Comparison of ENCODE assay signal across 24 cellular contexts in the genomic region with DNA sequence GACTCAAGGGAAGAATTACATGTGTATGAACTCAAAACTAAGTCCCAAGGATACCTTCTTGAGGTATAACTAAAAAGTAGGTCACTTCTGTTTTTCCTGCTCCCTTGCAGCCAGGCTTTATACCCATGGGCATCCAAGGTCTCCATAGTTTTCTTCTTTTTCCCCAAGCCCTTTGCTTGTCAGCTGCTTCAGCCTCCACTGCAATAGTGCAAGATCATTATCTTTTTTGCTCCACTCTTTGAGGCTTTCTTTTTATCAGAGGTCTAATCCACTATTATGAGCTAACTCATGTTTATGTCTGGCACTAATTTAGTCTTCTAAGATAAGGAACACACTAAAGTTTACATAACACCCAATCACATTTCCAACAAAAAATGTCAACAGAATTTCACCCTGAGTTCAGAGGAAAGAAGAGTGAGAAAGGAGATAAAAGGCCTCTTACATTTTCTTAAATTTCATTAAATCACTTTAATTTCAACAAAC.
DNase-seq lines count a peak whose midpoint lies in the region; ATAC-seq and TF ChIP-seq lines count a peak whose summit lies in the region.
"Had no signal": no experiment of that assay in that cellular context is flagged by ENCODE, and none has a peak within 500 bp of the region (broad histone marks: within the 10 kb centered on the region; RNA-seq: fewer than 3 reads in every experiment).

No MANE protein-coding gene starts in this region.

- no peaks in the 10 kb centered on the region for H3K36me3 Mint-ChIP-seq in endodermal cell (ENCODE audit: low read depth)
- H3K36me3 Mint-ChIP-seq: CD14-positive monocyte; CD4-positive, alpha-beta memory T cell; CD4-positive, CD25-positive, alpha-beta regulatory T cell; CD8-positive, alpha-beta memory T cell had no signal

- no peak overlapping the region for H2BK5ac ChIP-seq in mesendoderm (ENCODE audit: low read length)

- no peak overlapping the region for H3K18ac ChIP-seq in mesendoderm (ENCODE audit: low read length)

- H3K27me3 Mint-ChIP-seq in endodermal cell (ENCODE audit: insufficient read depth), result no peaks in the 10 kb centered on the region
- H3K27me3 Mint-ChIP-seq: CD4-positive, alpha-beta memory T cell; CD4-positive, CD25-positive, alpha-beta regulatory T cell had no signal

- no peaks in the 10 kb centered on the region for H3K9me3 Mint-ChIP-seq in endodermal cell

- H3K9me3 ChIP-seq in endodermal cell (ENCODE audit: control insufficient read depth, low read length), result no peaks in the 10 kb centered on the region
- H3K9me3 ChIP-seq: BE2C, BLaER1 had no signal

- no peak overlapping the region for H3K23ac ChIP-seq in mesendoderm (ENCODE audit: low read length)

- H3K9ac ChIP-seq in endodermal cell (ENCODE audit: extremely low read depth, low read length, poor library complexity, severe bottlenecking) (peak overlapping the region; percentile 0), mesendoderm (ENCODE audit: low read length) (no peak overlapping the region)
- H3K9ac ChIP-seq: BLaER1 had no signal

- H3K4me3 ChIP-seq in endodermal cell (ENCODE audit: low read length) (no peak overlapping the region), mesendoderm (ENCODE audit: low read length) (no peak overlapping the region)
- H3K4me3 ChIP-seq: BLaER1, GM12878 had no signal

- DNase-seq in SK-N-DZ (ENCODE audit: low spot score) (peak; percentile 44), endodermal cell (no peak), mesendoderm (peak; percentile 90), NCI-H2196 (lab: John Stamatoyannopoulos, UW; ENCODE audit: unreplicated experiment) (no peak), NCI-H146 (lab: John Stamatoyannopoulos, UW) (no peak)
- DNase-seq: 8988T; ACHN; BE2C; C1 segment of cervical spinal cord; CD4-positive, alpha-beta memory T cell; CD4-positive, CD25-positive, alpha-beta regulatory T cell; CD8-positive, alpha-beta memory T cell; COR-L47; DMS 273 treated with DMSO at 0.1 percent for 48 hours; DMS153; DMS53; DMS79; DND-41; EL; GDM1 had no signal

- no peak overlapping the region for H4K5ac ChIP-seq in mesendoderm (ENCODE audit: low read length)

- H3K4me1 ChIP-seq in endodermal cell (ENCODE audit: control insufficient read depth, insufficient read depth, low read length) (peaks cover 41% of the 10 kb centered on the region), mesendoderm (ENCODE audit: control insufficient read depth, low read depth, low read length) (peaks cover 8% of the 10 kb centered on the region)
- H3K4me1 ChIP-seq: BLaER1 had no signal

- H2BK120ac ChIP-seq in mesendoderm (ENCODE audit: low read depth, low read length), result no peak overlapping the region

- H3K4me1 Mint-ChIP-seq in endodermal cell, result peaks cover 64% of the 10 kb centered on the region
- H3K4me1 Mint-ChIP-seq: CD14-positive monocyte; CD4-positive, alpha-beta memory T cell; CD4-positive, CD25-positive, alpha-beta regulatory T cell; CD8-positive, alpha-beta memory T cell had no signal

- H3K27ac ChIP-seq in endodermal cell (ENCODE audit: low read depth, low read length), result no peak overlapping the region
- no peak overlapping the region for H3K27ac ChIP-seq in mesendoderm (ENCODE audit: low read depth, low read length)
- H3K27ac ChIP-seq: BLaER1 had no signal

- peak overlapping the region; percentile 76 for H3K27ac Mint-ChIP-seq in endodermal cell
- H3K27ac Mint-ChIP-seq: CD14-positive monocyte; CD4-positive, alpha-beta memory T cell; CD4-positive, CD25-positive, alpha-beta regulatory T cell; CD8-positive, alpha-beta memory T cell had no signal

- H3K4me2 ChIP-seq in mesendoderm (ENCODE audit: low read length), result no peak overlapping the region
- H3K4me2 ChIP-seq: BLaER1 had no signal

- no peak overlapping the region for H2BK15ac ChIP-seq in mesendoderm (replicated peaks; ENCODE audit: low read depth)

- no peak overlapping the region for H3K56ac ChIP-seq in mesendoderm (ENCODE audit: low read length)

- no peak for ATAC-seq in HG03175 (IDR thresholded peaks at IDR 0.05; ENCODE audit: unreplicated experiment)
- ATAC-seq: GM12878 had no signal

- H3K79me1 ChIP-seq in mesendoderm (ENCODE audit: low read length), result no peaks in the 10 kb centered on the region

- H2AK5ac ChIP-seq in mesendoderm (ENCODE audit: low read length), result no peak overlapping the region

- TF ChIP-seq CTCF in endodermal cell (conservative IDR thresholded peaks at IDR 0.05), result no peak

- H3K36me3 ChIP-seq in endodermal cell (ENCODE audit: control insufficient read depth, insufficient read depth, low read length), result no peaks in the 10 kb centered on the region
- H3K36me3 ChIP-seq in mesendoderm (ENCODE audit: control insufficient read depth, insufficient read depth, low read length), result no peaks in the 10 kb centered on the region
- H3K36me3 ChIP-seq: BE2C, BLaER1 had no signal

- H3K4me3 Mint-ChIP-seq in endodermal cell, result no peak overlapping the region
- H3K4me3 Mint-ChIP-seq: CD14-positive monocyte; CD4-positive, alpha-beta memory T cell; CD4-positive, CD25-positive, alpha-beta regulatory T cell; CD8-positive, alpha-beta memory T cell had no signal

- H3K27me3 ChIP-seq in endodermal cell (ENCODE audit: control insufficient read depth, insufficient read depth, low read length, poor library complexity, severe bottlenecking) (no peaks in the 10 kb centered on the region), mesendoderm (ENCODE audit: insufficient read depth, low read length, poor library complexity) (no peaks in the 10 kb centered on the region)
- H3K27me3 ChIP-seq: BE2C, BLaER1 had no signal

- no peaks in the 10 kb centered on the region for H3K79me2 ChIP-seq in mesendoderm (ENCODE audit: control insufficient read depth, insufficient read depth, low read length)

- H3K4ac ChIP-seq in mesendoderm (ENCODE audit: low read depth, low read length), result no peak overlapping the region

- H4K8ac ChIP-seq in mesendoderm (ENCODE audit: low read depth, low read length), result no peak overlapping the region

Comparison
In these comparisons a context has a peak if more than half of its experiments do, and no peak if none do; other contexts are left out.
1. DNase-seq: peak in SK-N-DZ (single experiment) and mesendoderm (single experiment); none in endodermal cell (single experiment), NCI-H2196 (single experiment) and NCI-H146 (single experiment).